In genomic region chr19:5897189-5897969, GRCh38 we compare ENCODE assay signal across 23 cellular contexts. TPM values are rescaled to one million over a fixed set of nuclear protein-coding genes. Genes with fewer than 3 reads are reported as not detected.
DNase-seq lines count a peak whose midpoint lies in the region; ATAC-seq and TF ChIP-seq lines count a peak whose summit lies in the region.
"Had no signal": no experiment of that assay in that cellular context is flagged by ENCODE, and none has a peak within 500 bp of the region (broad histone marks: within the 10 kb centered on the region; RNA-seq: fewer than 3 reads in every experiment).

No MANE protein-coding gene starts in this region.

- no peak overlapping the region for H3K4me3 Mint-ChIP-seq in neural progenitor cell
- H3K4me3 Mint-ChIP-seq: natural killer cell had no signal

- no peaks in the 10 kb centered on the region for H3K9me3 ChIP-seq in SK-N-SH
- no peaks in the 10 kb centered on the region for H3K9me3 ChIP-seq in HCT116 (ENCODE audit: control insufficient read depth in 1 of 2, insufficient read depth in 1 of 2, low read depth in 1 of 2, low read length in 2 of 2)
- no peaks in the 10 kb centered on the region for H3K9me3 ChIP-seq in adrenal gland (replicated peaks in 1 of 3)
- no peaks in the 10 kb centered on the region for H3K9me3 ChIP-seq in neural progenitor cell (ENCODE audit: low read depth)
- H3K9me3 ChIP-seq in transverse colon: no peaks in the 10 kb centered on the region
- H3K9me3 ChIP-seq: Peyer's patch, stomach, upper lobe of right lung had no signal

- H3K79me2 ChIP-seq in SK-N-SH (ENCODE audit: insufficient read depth): peaks cover 43% of the 10 kb centered on the region
- peaks cover 49% of the 10 kb centered on the region for H3K79me2 ChIP-seq in HCT116 (ENCODE audit: insufficient read depth, low read length)
- peaks cover 41% of the 10 kb centered on the region for H3K79me2 ChIP-seq in neural progenitor cell (ENCODE audit: low read depth)

- in situ Hi-C loops in transverse colon (cut with MboI; ENCODE audit: low pct_ligation_motif_present in 1 of 4, low pct_unique_long_range_greater_than_20kb in 1 of 4, low sequenced_read_pairs in 3 of 4): loop anchor here in 1 of 4 donors (10.0 kb wide), 1 partner anchor 93 kb away; the partner anchor contains the start of gene NRTN

- DNase-seq in SK-N-SH (no peak), HCT116 (ENCODE audit: low read depth, low spot score) (no peak), adrenal gland (peak in 2 of 7 donors; percentile 26 to 53), neural progenitor cell (ENCODE audit: low spot score) (no peak), DMS153 (lab: John Stamatoyannopoulos, UW) (no peak), transverse colon (no peak)
- no peak for DNase-seq in stimulated activated naive CD8-positive, alpha-beta T cell treated with anti-CD3 and anti-CD28 coated beads, Interleukin-15, Interleukin-2, amounts not matched to agents 100 U/mL and 50 U/mL, for 24 hours
- DNase-seq: activated CD4-positive, alpha-beta T cell treated with anti-CD3 and anti-CD28 coated beads for 4 hours; activated effector memory CD4-positive, alpha-beta T cell treated with Interleukin-2 at 50 U/mL for 16 hours; erythroblast; left colon; natural killer cell; Peyer's patch; posterior cingulate gyrus; stomach; upper lobe of right lung had no signal

- no peak overlapping the region for H3K27ac Mint-ChIP-seq in neural progenitor cell
- H3K27ac Mint-ChIP-seq: natural killer cell had no signal

- H3K27me3 ChIP-seq in SK-N-SH (ENCODE audit: insufficient read depth) (no peaks in the 10 kb centered on the region), HCT116 (ENCODE audit: insufficient read depth, low read length) (no peaks in the 10 kb centered on the region), adrenal gland (no peaks in the 10 kb centered on the region), neural progenitor cell (no peaks in the 10 kb centered on the region), transverse colon (no peaks in the 10 kb centered on the region)
- H3K27me3 ChIP-seq: cardiac muscle cell, Peyer's patch, upper lobe of right lung had no signal

- H3F3A ChIP-seq in SK-N-SH (replicated peaks; ENCODE audit: insufficient read depth) (no peaks in the 10 kb centered on the region), neural progenitor cell (ENCODE audit: low read depth) (peaks cover 8% of the 10 kb centered on the region)

- no peaks in the 10 kb centered on the region for H3K27me3 Mint-ChIP-seq in neural progenitor cell (ENCODE audit: insufficient read depth, low read depth)

- peaks cover 2 to 34% of the 10 kb centered on the region in 2 experiments; a peak in 2 of 4 replicates for H3K4me1 ChIP-seq in SK-N-SH (ENCODE audit: control insufficient read depth in 1 of 2, insufficient read depth in 2 of 2, low read depth in 1 of 2, low read length in 1 of 2)
- H3K4me1 ChIP-seq in HCT116 (ENCODE audit: control insufficient read depth in 1 of 2, insufficient read depth in 2 of 2, low read length in 2 of 2): peaks cover 2 to 5% of the 10 kb centered on the region in 2 experiments; a peak in 2 of 4 replicates
- H3K4me1 ChIP-seq in adrenal gland (replicated peaks in 1 of 2): peaks cover 19 to 57% of the 10 kb centered on the region in 2 donors
- peaks cover under 1% of the 10 kb centered on the region for H3K4me1 ChIP-seq in neural progenitor cell
- peaks cover 1 to 5% (median 5%) of the 10 kb centered on the region in 4 donors for H3K4me1 ChIP-seq in transverse colon

- H3K4me3 ChIP-seq in SK-N-SH (ENCODE audit: low read depth in 2 of 2, low read length in 1 of 2): no peak overlapping the region
- no peak overlapping the region for H3K4me3 ChIP-seq in HCT116 (replicated peaks in 1 of 2; ENCODE audit: low read depth in 1 of 2, low read length in 2 of 2)
- H3K4me3 ChIP-seq in adrenal gland: no peak overlapping the region
- no peak overlapping the region for H3K4me3 ChIP-seq in neural progenitor cell
- H3K4me3 ChIP-seq in transverse colon: no peak overlapping the region
- H3K4me3 ChIP-seq: cardiac muscle cell, dorsolateral prefrontal cortex, Peyer's patch, stomach, upper lobe of right lung had no signal

- H3K4me2 ChIP-seq in SK-N-SH (no peak overlapping the region), HCT116 (ENCODE audit: low read length) (no peak overlapping the region), neural progenitor cell (no peak overlapping the region)

- WGBS in SK-N-SH (ENCODE audit: low lambda C conversion rate): 94% methylated on average over 11 of the region's 30 CpGs
- 92 to 97% (median 93%) methylated on average over 20 to 30 of the region's 30 CpGs for WGBS in adrenal gland, 4 donors
- 94% methylated on average over 26 of the region's 30 CpGs; no CpG with 5 or more reads in 1 of the 2 donors for WGBS in transverse colon (ENCODE audit: low coverage in 1 of 2), 2 donors

- H3K27ac ChIP-seq in SK-N-SH (ENCODE audit: low read depth in 2 of 2, low read length in 1 of 2): no peak overlapping the region; a peak in 1 of 4 replicates
- no peak overlapping the region for H3K27ac ChIP-seq in HCT116 (ENCODE audit: low read depth, low read length)
- peak overlapping the region in 4 of 5 donors; percentile 27 to 98 (median 84) for H3K27ac ChIP-seq in adrenal gland
- H3K27ac ChIP-seq in neural progenitor cell: no peak overlapping the region
- no peak overlapping the region for H3K27ac ChIP-seq in transverse colon
- H3K27ac ChIP-seq: C4-2B, dorsolateral prefrontal cortex, Peyer's patch, upper lobe of right lung had no signal

- no peak for TF ChIP-seq POLR2A in HCT116 (IDR thresholded peaks at IDR 0.05; ENCODE audit: borderline replicate concordance, extremely low read depth, insufficient read depth, insufficient read length)
- TF ChIP-seq POLR2A in adrenal gland (IDR thresholded peaks at IDR 0.05): no peak
- TF ChIP-seq POLR2A in transverse colon (IDR thresholded peaks at IDR 0.05): no peak

- ATAC-seq in SK-N-SH treated with all-trans-retinoic acid at 6 μM for 48 hours (no peak), HCT116 (no peak)
- no peak for ATAC-seq in stimulated activated naive CD8-positive, alpha-beta T cell treated with anti-CD3 and anti-CD28 coated beads, Interleukin-15, Interleukin-2, amounts not matched to agents 100 U/mL and 50 U/mL, for 24 hours
- ATAC-seq: left colon, natural killer cell, upper lobe of right lung had no signal

- no peaks in the 10 kb centered on the region for H3K9me3 Mint-ChIP-seq in neural progenitor cell
- H3K9me3 Mint-ChIP-seq: natural killer cell had no signal

- H2AFZ ChIP-seq in SK-N-SH (ENCODE audit: low read depth) (no peak overlapping the region), HCT116 (ENCODE audit: low read depth, low read length, poor library complexity, severe bottlenecking) (no peak overlapping the region), neural progenitor cell (replicated peaks) (no peak overlapping the region)

- no peak for TF ChIP-seq EP300 in SK-N-SH (IDR thresholded peaks at IDR 0.05; ENCODE audit: borderline replicate concordance in 1 of 2, low read depth in 1 of 2, low read length in 1 of 2)
- no peak for TF ChIP-seq EP300 in transverse colon (IDR thresholded peaks at IDR 0.05; ENCODE audit: low read depth)

- no TSS peak for BruUV-seq in HCT116 (replicated peaks; lab: Mats Ljungman, UMichigan)

- peaks cover 10% of the 10 kb centered on the region for H3K36me3 Mint-ChIP-seq in neural progenitor cell
- H3K36me3 Mint-ChIP-seq: natural killer cell had no signal

- H3K36me3 ChIP-seq in SK-N-SH (replicated peaks in 1 of 2; ENCODE audit: control insufficient read depth in 1 of 2, insufficient read depth in 2 of 2, low read length in 1 of 2): peaks cover 3 to 19% of the 10 kb centered on the region in 2 experiments
- peaks cover 5 to 7% of the 10 kb centered on the region in 2 experiments; a peak in 3 of 4 replicates for H3K36me3 ChIP-seq in HCT116 (ENCODE audit: control insufficient read depth in 1 of 2, insufficient read depth in 2 of 2, low read length in 2 of 2)
- peaks cover 0 to 25% of the 10 kb centered on the region in 2 donors for H3K36me3 ChIP-seq in adrenal gland (replicated peaks in 1 of 2)
- H3K36me3 ChIP-seq in neural progenitor cell: no peaks in the 10 kb centered on the region
- peaks cover 0 to 15% (median 3%) of the 10 kb centered on the region in 4 donors for H3K36me3 ChIP-seq in transverse colon

- H4K20me1 ChIP-seq in SK-N-SH (ENCODE audit: insufficient read depth) (peaks cover 25% of the 10 kb centered on the region), HCT116 (ENCODE audit: insufficient read depth) (no peaks in the 10 kb centered on the region), neural progenitor cell (ENCODE audit: low read depth) (peaks cover 34% of the 10 kb centered on the region)

- H3K9ac ChIP-seq in SK-N-SH: no peak overlapping the region
- no peak overlapping the region for H3K9ac ChIP-seq in HCT116 (ENCODE audit: low read length)
- peak overlapping the region; percentile 20 for H3K9ac ChIP-seq in neural progenitor cell

- CTCF ChIA-PET in SK-N-SH (lab: Yijun Ruan, JAX) (interaction anchor here (1.0 to 5.6 kb wide), 8 partner anchors 25 to 124 kb away, joined by 3 to 27 read pairs (median 3); partner anchors contain the start of gene NRTN), HCT116 (lab: Charles Lee) (interaction anchor here (0.9 to 1.2 kb wide), 2 partner anchors 74 to 93 kb away, joined by 3 to 6 read pairs; no protein-coding TSS in a partner anchor)

- TF ChIP-seq RAD21 in SK-N-SH (IDR thresholded peaks at IDR 0.05; ENCODE audit: low read length): 0 out of 2 replicates have a peak, but pooled peaks have one; percentile 3
- TF ChIP-seq RAD21 in HCT116 (IDR thresholded peaks at IDR 0.05; ENCODE audit: low read depth): no peak

- POLR2A ChIA-PET in SK-N-SH (lab: Yijun Ruan, JAX): interaction anchor here (0.9 kb wide), 1 partner anchor 69 kb away, joined by 3 read pairs; no protein-coding TSS in a partner anchor
- POLR2A ChIA-PET in HCT116 (lab: Charles Lee): no interaction called here

- peaks cover 5% of the 10 kb centered on the region for H3K4me1 Mint-ChIP-seq in neural progenitor cell

- RAD21 ChIA-PET in HCT116 (lab: Charles Lee; ENCODE audit: low non-redundant PET in 1 of 2, low total read pairs in 2 of 2, uncharacterized antibody in 2 of 2, unreplicated experiment in 2 of 2): no interaction called here

- TF ChIP-seq CTCF in SK-N-SH (IDR thresholded peaks at IDR 0.05): peak; percentile 18; the same call in 1 of the 2 replicates
- peak in 2 of 3 experiments; percentile 32 to 36; a peak in 4 of 6 replicates for TF ChIP-seq CTCF in HCT116 (IDR thresholded peaks at IDR 0.05 in 2 of 3, conservative IDR thresholded peaks at IDR 0.05 in 1 of 3; ENCODE audit: borderline replicate concordance in 1 of 3, insufficient read depth in 1 of 3, low read depth in 2 of 3, low read length in 2 of 3)
- no peak for TF ChIP-seq CTCF in adrenal gland (IDR thresholded peaks at IDR 0.05)
- TF ChIP-seq CTCF in neural progenitor cell (IDR thresholded peaks at IDR 0.05): peak; percentile 21
- no peak for TF ChIP-seq CTCF in transverse colon (IDR thresholded peaks at IDR 0.05)

- H3K9me2 ChIP-seq in SK-N-SH: no peaks in the 10 kb centered on the region
- H3K9me2 ChIP-seq in HCT116 (ENCODE audit: insufficient read depth): no peaks in the 10 kb centered on the region

- intact Hi-C loops in HCT116 (cut with micrococcal nuclease) (no loop called here), adrenal gland (cut with DNase I) (no loop called here), transverse colon (cut with DNase I; ENCODE audit: low total_unique reads) (no loop called here)

RNA-seq across cellular contexts. Expression of gene NDUFA11, which starts 6.2 kb away (rescaled TPM):
- 386 and 534 TPM in 2 replicates for polyA plus RNA-seq in SK-N-SH (2012; rRNA removed)
- 223 and 307 TPM in 2 replicates for polyA plus RNA-seq in SK-N-SH (2012; cell fraction: cytosol; rRNA removed)
- 249 and 444 TPM in 2 replicates for polyA plus RNA-seq in SK-N-SH (2012; cell fraction: nucleus; rRNA removed)
- total RNA-seq in HCT116 (2021; ENCODE audit: unreplicated experiment): 311 TPM
- polyA plus RNA-seq in HCT116 (2012): 395 and 410 TPM in 2 replicates
- total RNA-seq in adrenal gland: 100 to 1,000 TPM; 288 to 842 (median 387) TPM
- polyA plus RNA-seq in adrenal gland: 100 to 1,000 TPM; 300 to 856 (median 442) TPM
- total RNA-seq in neural progenitor cell (ENCODE audit: low replicate concordance): 102 and 197 TPM in 2 replicates
- total RNA-seq in transverse colon: 100 to 1,000 TPM; 149 to 352 (median 235) TPM

RNA-seq across cellular contexts. Expression of gene VMAC, which starts 7.3 kb away (rescaled TPM):
- polyA plus RNA-seq in SK-N-SH (2012; rRNA removed): 6.5 and 9.1 TPM in 2 replicates
- polyA plus RNA-seq in SK-N-SH (2012; cell fraction: cytosol; rRNA removed): 1.9 and 2.6 TPM in 2 replicates
- polyA plus RNA-seq in SK-N-SH (2012; cell fraction: nucleus; rRNA removed): 40.0 and 44.0 TPM in 2 replicates
- 2.1 TPM for total RNA-seq in HCT116 (2021; ENCODE audit: unreplicated experiment)
- 0.67 and 1.2 TPM in 2 replicates for polyA plus RNA-seq in HCT116 (2012)
- 10 to 100 TPM in 3 of 8 donors, 1 to 10 TPM in 5; 5.0 to 14.4 (median 8.8) TPM for total RNA-seq in adrenal gland
- polyA plus RNA-seq in adrenal gland: 10 to 100 TPM in 1 of 3 donors, 1 to 10 TPM in 2; 3.5 to 15.6 (median 4.8) TPM
- total RNA-seq in neural progenitor cell (ENCODE audit: low replicate concordance): 4.6 and 6.8 TPM in 2 replicates
- 10 to 100 TPM in 2 of 4 donors, 1 to 10 TPM in 2; 8.9 to 59.5 (median 18.4) TPM for total RNA-seq in transverse colon

RNA-seq across cellular contexts. Expression of gene CAPS, which starts 16.7 kb away (rescaled TPM):
- polyA plus RNA-seq in SK-N-SH (2012; rRNA removed) (13.4 and 17.3 TPM in 2 replicates), adrenal gland (100 to 1,000 TPM in 1 of 3 donors, 10 to 100 TPM in 1, 1 to 10 TPM in 1; 7.1 to 104 (median 75.9) TPM)
- polyA plus RNA-seq in SK-N-SH (2012; cell fraction: cytosol; rRNA removed): 2.8 and 4.4 TPM in 2 replicates
- 93.5 and 127 TPM in 2 replicates for polyA plus RNA-seq in SK-N-SH (2012; cell fraction: nucleus; rRNA removed)
- total RNA-seq in HCT116 (2021; ENCODE audit: unreplicated experiment) (2.5 TPM), adrenal gland (100 to 1,000 TPM in 1 of 8 donors, 10 to 100 TPM in 6, 1 to 10 TPM in 1; 8.8 to 146 (median 19.2) TPM), neural progenitor cell (ENCODE audit: low replicate concordance) (2.2 and 12.4 TPM in 2 replicates), transverse colon (10 to 100 TPM; 24.6 to 57.3 (median 38.0) TPM)
- 1.5 and 1.7 TPM in 2 replicates for polyA plus RNA-seq in HCT116 (2012)

RNA-seq across cellular contexts. Expression of gene FUT5, which starts 27.0 kb away (rescaled TPM):
- polyA plus RNA-seq in SK-N-SH (2012; rRNA removed) (not detected in 2 replicates), adrenal gland (not detected)
- polyA plus RNA-seq in SK-N-SH (2012; cell fraction: cytosol; rRNA removed): not detected in 2 replicates
- not detected in 2 replicates for polyA plus RNA-seq in SK-N-SH (2012; cell fraction: nucleus; rRNA removed)
- total RNA-seq in HCT116 (2021; ENCODE audit: unreplicated experiment) (0.84 TPM), adrenal gland (not detected), neural progenitor cell (ENCODE audit: low replicate concordance) (0.09 TPM in 1 of 2 replicates, not detected in the other), transverse colon (1 to 10 TPM in 1 of 4 donors, not detected in 3; 4.8 TPM)
- polyA plus RNA-seq in HCT116 (2012): not detected in 2 replicates
- total RNA-seq: HT-29, left colon, LHCN-M2, Peyer's patch, skeletal muscle tissue, upper lobe of right lung had no signal
- polyA plus RNA-seq: cardiac muscle cell, stomach had no signal

RNA-seq across cellular contexts. Expression of gene FUT3, which starts 46.1 kb away (rescaled TPM):
- polyA plus RNA-seq in SK-N-SH (2012; rRNA removed) (not detected in 2 replicates), adrenal gland (under 1 TPM in 2 of 3 donors, not detected in 1; 0.16 to 0.20 TPM)
- not detected in 2 replicates for polyA plus RNA-seq in SK-N-SH (2012; cell fraction: cytosol; rRNA removed)
- not detected in 2 replicates for polyA plus RNA-seq in SK-N-SH (2012; cell fraction: nucleus; rRNA removed)
- total RNA-seq in HCT116 (2021; ENCODE audit: unreplicated experiment) (2.6 TPM), adrenal gland (under 1 TPM in 2 of 8 donors, not detected in 6; 0.14 to 0.15 TPM), neural progenitor cell (ENCODE audit: low replicate concordance) (0.34 TPM in 1 of 2 replicates, not detected in the other), transverse colon (100 to 1,000 TPM; 180 to 222 (median 191) TPM)
- 9.6 and 9.9 TPM in 2 replicates for polyA plus RNA-seq in HCT116 (2012)
- total RNA-seq: LHCN-M2, natural killer cell, skeletal muscle tissue had no signal
- polyA plus RNA-seq: cardiac muscle cell had no signal

Comparison
In these comparisons a context has a peak if more than half of its experiments do, and no peak if none do; other contexts are left out.
1. H3K27ac ChIP-seq: peak in adrenal gland (4 of 5); none in SK-N-SH (0 of 2), HCT116 (single experiment), neural progenitor cell (single experiment) and transverse colon (0 of 4).
2. CTCF ChIP-seq: peak in SK-N-SH (single experiment), HCT116 (2 of 3) and neural progenitor cell (single experiment); none in adrenal gland (0 of 6) and transverse colon (0 of 5).